In genomic region chr15:82048809-82049208, GRCh38 we compare ENCODE assay signal across 19 cellular contexts. TPM values are rescaled to one million over a fixed set of nuclear protein-coding genes. Genes with fewer than 3 reads are reported as not detected.
DNase-seq lines count a peak whose midpoint lies in the region; ATAC-seq and TF ChIP-seq lines count a peak whose summit lies in the region.
"Had no signal": no experiment of that assay in that cellular context is flagged by ENCODE, and none has a peak within 500 bp of the region (broad histone marks: within the 10 kb centered on the region; RNA-seq: fewer than 3 reads in every experiment).

No MANE protein-coding gene starts in this region.

- peak overlapping the region; percentile 87 for H3K4me3 Mint-ChIP-seq in CD4-positive, alpha-beta T cell
- peak overlapping the region; percentile 87 for H3K4me3 Mint-ChIP-seq in natural killer cell treated with Interleukin-12 subunit alpha and Interleukin-12 subunit beta and Interleukin-15 and Interleukin-18, amount 100 ng/mL, for 72 hours
- H3K4me3 Mint-ChIP-seq: T-helper 1 cell treated with Interleukin-12 subunit alpha and Interleukin-12 subunit beta and Interleukin-4 antibody, amounts not matched to agents 30 μg/mL and 1 μg/mL, for 36 hours had no signal

- no peak for TF ChIP-seq CTCF in CD4-positive, alpha-beta T cell (IDR thresholded peaks at IDR 0.05)

- POLR2A ChIA-PET in CD4-positive, alpha-beta T cell (lab: Charles Lee): no interaction called here

- H3K4me1 Mint-ChIP-seq in CD4-positive, alpha-beta T cell (ENCODE audit: low read depth): peaks cover 12% of the 10 kb centered on the region
- H3K4me1 Mint-ChIP-seq in natural killer cell treated with Interleukin-12 subunit alpha and Interleukin-12 subunit beta and Interleukin-15 and Interleukin-18, amount 100 ng/mL, for 72 hours (ENCODE audit: low read depth in 2 of 2): peaks cover 5 to 15% of the 10 kb centered on the region in 2 donors

- peaks cover 6% of the 10 kb centered on the region for H3K36me3 Mint-ChIP-seq in CD4-positive, alpha-beta T cell (ENCODE audit: low read depth)
- H3K36me3 Mint-ChIP-seq in natural killer cell treated with Interleukin-12 subunit alpha and Interleukin-12 subunit beta and Interleukin-15 and Interleukin-18, amount 100 ng/mL, for 72 hours: no peaks in the 10 kb centered on the region
- H3K36me3 Mint-ChIP-seq: CD4-positive, CD25-positive, alpha-beta regulatory T cell had no signal

- in situ Hi-C loops in G401 (cut with HindIII; ENCODE audit: low sequenced_read_pairs): no loop called here

- CTCF ChIA-PET in CD4-positive, alpha-beta T cell (lab: Charles Lee): no interaction called here

- ATAC-seq in CD4-positive, alpha-beta T cell (ENCODE audit: poor library complexity): no peak
- ATAC-seq in natural killer cell treated with Interleukin-12 subunit alpha and Interleukin-12 subunit beta and Interleukin-15 and Interleukin-18, amount 100 ng/mL, for 72 hours: no peak
- ATAC-seq: left lobe of liver had no signal

- H3K27ac ChIP-seq in CD4-positive, alpha-beta T cell (ENCODE audit: low read depth, low read length): no peak overlapping the region
- H3K27ac ChIP-seq in cingulate gyrus (ENCODE audit: low read depth, low read length): peak overlapping the region; percentile 31

- H3K9me3 Mint-ChIP-seq in CD4-positive, alpha-beta T cell: no peaks in the 10 kb centered on the region
- H3K9me3 Mint-ChIP-seq in natural killer cell treated with Interleukin-12 subunit alpha and Interleukin-12 subunit beta and Interleukin-15 and Interleukin-18, amount 100 ng/mL, for 72 hours: no peaks in the 10 kb centered on the region
- H3K9me3 Mint-ChIP-seq: activated naive CD4-positive, alpha-beta T cell treated with anti-CD3 and anti-CD28 coated beads for 36 hours; CD4-positive, CD25-positive, alpha-beta regulatory T cell; T-helper 1 cell treated with Interleukin-12 subunit alpha and Interleukin-12 subunit beta and Interleukin-4 antibody, amounts not matched to agents 30 μg/mL and 1 μg/mL, for 36 hours had no signal

- no peaks in the 10 kb centered on the region for H3K9me3 ChIP-seq in CD4-positive, alpha-beta T cell (ENCODE audit: control insufficient read depth, low read length)

- H3K27me3 Mint-ChIP-seq in CD4-positive, alpha-beta T cell: peaks cover 17% of the 10 kb centered on the region
- peaks cover 4 to 8% of the 10 kb centered on the region in 2 donors for H3K27me3 Mint-ChIP-seq in natural killer cell treated with Interleukin-12 subunit alpha and Interleukin-12 subunit beta and Interleukin-15 and Interleukin-18, amount 100 ng/mL, for 72 hours

- DNase-seq in CD4-positive, alpha-beta T cell: no peak
- DNase-seq in G401 (ENCODE audit: low spot score) (peak; percentile 6), cortex of kidney (lab: John Stamatoyannopoulos, UW) (no peak), globus pallidus (ENCODE audit: low spot score) (no peak), hepatic stellate cell (ENCODE audit: low spot score) (no peak)
- DNase-seq in natural killer cell treated with Interleukin-12 subunit alpha and Interleukin-12 subunit beta and Interleukin-15 and Interleukin-18, amount 100 ng/mL, for 72 hours (ENCODE audit: low spot score): no peak
- DNase-seq in activated effector memory CD4-positive, alpha-beta T cell treated with anti-CD3 and anti-CD28 coated beads, Interleukin-2, amount 50 U/mL, for 16 hours: no peak
- DNase-seq: activated CD4-positive, alpha-beta T cell treated with anti-CD3 and anti-CD28 coated beads for 4 hours; activated naive CD4-positive, alpha-beta T cell treated with anti-CD3 and anti-CD28 coated beads for 36 hours; activated T-cell treated with anti-CD3 and anti-CD28 coated beads, Interleukin-2, amount 50 U/mL, for 48 hours; aorta; CD4-positive, CD25-positive, alpha-beta regulatory T cell; NCI-H1105; NCI-H2029; NCI-H446 treated with DMSO at 0.1 percent for 48 hours; trophoblast cell had no signal

- H3K27me3 ChIP-seq in CD4-positive, alpha-beta T cell (ENCODE audit: control insufficient read depth, insufficient read depth, low read length): peaks cover 4% of the 10 kb centered on the region

- H3K27ac Mint-ChIP-seq in CD4-positive, alpha-beta T cell: no peak overlapping the region
- H3K27ac Mint-ChIP-seq in natural killer cell treated with Interleukin-12 subunit alpha and Interleukin-12 subunit beta and Interleukin-15 and Interleukin-18, amount 100 ng/mL, for 72 hours: no peak overlapping the region
- H3K27ac Mint-ChIP-seq: activated naive CD4-positive, alpha-beta T cell treated with anti-CD3 and anti-CD28 coated beads for 36 hours; CD4-positive, CD25-positive, alpha-beta regulatory T cell; T-helper 1 cell treated with Interleukin-12 subunit alpha and Interleukin-12 subunit beta and Interleukin-4 antibody, amounts not matched to agents 30 μg/mL and 1 μg/mL, for 36 hours had no signal

- intact Hi-C loops in CD4-positive, alpha-beta T cell (cut with DNase I, micrococcal nuclease): loop anchor here in 1 of 2 experiments (2.0 to 10.0 kb wide), 3 partner anchors 568 to 1062 kb away; partner anchors contain the start of gene MESD

RNA-seq across cellular contexts. Expression of gene MEX3B, which starts 3.0 kb away (rescaled TPM):
- total RNA-seq in CD4-positive, alpha-beta T cell: 1 to 10 TPM; 5.4 TPM
- not detected in 2 replicates for total RNA-seq in G401 (2014; rRNA removed; shearing (Covaris generic))
- under 1 TPM; 0.67 to 0.83 TPM for total RNA-seq in natural killer cell treated with Interleukin-12 subunit alpha and Interleukin-12 subunit beta and Interleukin-15 and Interleukin-18, amount 100 ng/mL, for 72 hours
